8 cellular contexts compared by ENCODE assay signal in the genomic region with DNA sequence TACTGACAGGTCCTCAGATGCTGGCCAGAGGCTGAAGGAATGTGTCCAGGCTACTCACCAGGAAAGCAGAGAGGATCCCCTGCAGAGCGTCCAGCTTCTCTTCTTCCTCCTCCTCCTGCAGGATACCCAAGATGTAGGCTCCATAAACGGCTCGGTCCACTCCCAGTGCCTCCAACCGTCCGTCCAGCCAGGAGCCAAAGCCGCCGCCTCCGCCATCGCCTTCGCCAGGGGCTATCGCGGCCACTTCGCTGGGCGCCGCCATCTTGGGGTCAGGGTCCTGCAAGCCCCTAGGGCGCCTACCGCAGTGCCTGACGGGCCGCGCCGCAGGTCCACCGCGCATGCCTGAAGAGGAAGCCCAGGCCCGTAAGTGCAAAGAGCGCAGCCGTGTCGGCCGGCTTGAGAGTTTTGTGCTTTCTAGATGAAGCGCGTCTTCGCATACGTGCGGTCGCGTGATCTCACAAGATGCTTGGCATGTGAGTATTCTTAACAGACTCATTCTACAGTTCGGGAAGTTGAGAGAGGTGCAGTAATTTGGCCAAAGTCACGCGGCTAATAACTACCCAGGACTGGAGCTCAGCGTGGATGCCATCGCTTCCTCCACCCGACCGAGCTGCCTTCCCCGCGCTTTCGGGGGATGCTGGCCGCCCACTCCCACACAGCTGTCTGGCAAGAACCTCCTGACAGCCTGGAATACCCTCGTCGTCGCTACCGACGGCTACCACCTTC. TPM values are rescaled to one million over a fixed set of nuclear protein-coding genes. Genes with fewer than 3 reads are reported as not detected.
DNase-seq lines count a peak whose midpoint lies in the region; ATAC-seq and TF ChIP-seq lines count a peak whose summit lies in the region.

A gene with protein sequence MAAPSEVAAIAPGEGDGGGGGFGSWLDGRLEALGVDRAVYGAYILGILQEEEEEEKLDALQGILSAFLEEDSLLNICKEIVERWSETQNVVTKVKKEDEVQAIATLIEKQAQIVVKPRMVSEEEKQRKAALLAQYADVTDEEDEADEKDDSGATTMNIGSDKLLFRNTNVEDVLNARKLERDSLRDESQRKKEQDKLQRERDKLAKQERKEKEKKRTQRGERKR (minus strand): TSS at position 285 of the 726 bp plus-strand sequence. CDS start 23 bp downstream, at position 262.

- peak within 1 kb of the TSS; percentile 86 to 96 for H3K4me3 ChIP-seq in Panc1 (ENCODE audit: low read depth in 2 of 2, low read length in 2 of 2)
- H3K4me3 ChIP-seq in muscle layer of duodenum (ENCODE audit: low read depth in 1 of 2, low read length in 2 of 2) = peak within 1 kb of the TSS; percentile 88 to 97

- peaks cover 17% of the 10 kb centered on the region for H3K4me1 Mint-ChIP-seq in Calu3 (ENCODE audit: low read depth, unreplicated experiment)
- peaks cover 37% of the 10 kb centered on the region for H3K4me1 Mint-ChIP-seq in activated T-cell treated with anti-CD3 and anti-CD28 coated beads, Interleukin-2, amount 50 U/mL, for 24 hours (ENCODE audit: low read depth)

- intact Hi-C loops in Calu3 (cut with micrococcal nuclease; ENCODE audit: unreplicated experiment) (no loop called here), Panc1 (cut with micrococcal nuclease; ENCODE audit: unreplicated experiment) (no loop called here)

- H3K36me3 Mint-ChIP-seq in Calu3 (ENCODE audit: insufficient read depth, unreplicated experiment) = peaks cover 25% of the 10 kb centered on the region
- peaks cover 40% of the 10 kb centered on the region for H3K36me3 Mint-ChIP-seq in activated T-cell treated with anti-CD3 and anti-CD28 coated beads, Interleukin-2, amount 50 U/mL, for 24 hours (ENCODE audit: low read depth)

- H3K4me1 ChIP-seq in Panc1 (ENCODE audit: control insufficient read depth, insufficient read depth, low read length) = 0 out of 2 replicates have a peak, but pooled peaks cover 7% of the 10 kb centered on the region
- peaks cover 8 to 24% of the 10 kb centered on the region in 2 donors for H3K4me1 ChIP-seq in muscle layer of duodenum (ENCODE audit: control insufficient read depth in 1 of 2, insufficient read depth in 2 of 2, low read length in 2 of 2)

- no peaks in the 10 kb centered on the region for H3K27me3 ChIP-seq in Panc1 (ENCODE audit: control insufficient read depth, insufficient read depth, low read length)
- H3K27me3 ChIP-seq in muscle layer of duodenum (ENCODE audit: low read depth, low read length) = no peaks in the 10 kb centered on the region

- POLR2A ChIA-PET in Panc1 (lab: Charles Lee) = no interaction called here

- H3K36me3 ChIP-seq in Panc1 (ENCODE audit: control insufficient read depth, insufficient read depth, low read length) (no peaks in the 10 kb centered on the region; the same call in 1 of the 2 replicates), muscle layer of duodenum (ENCODE audit: control insufficient read depth in 1 of 2, insufficient read depth in 2 of 2, low read length in 2 of 2) (no peaks in the 10 kb centered on the region)

- H3K27me3 Mint-ChIP-seq in Calu3 (ENCODE audit: unreplicated experiment) = no peaks in the 10 kb centered on the region
- H3K27me3 Mint-ChIP-seq in activated T-cell treated with anti-CD3 and anti-CD28 coated beads, Interleukin-2, amount 50 U/mL, for 24 hours = no peaks in the 10 kb centered on the region

- no peaks in the 10 kb centered on the region for H3K9me3 ChIP-seq in Panc1 (ENCODE audit: control insufficient read depth, insufficient read depth, low read depth, low read length)
- no peaks in the 10 kb centered on the region for H3K9me3 ChIP-seq in muscle layer of duodenum (ENCODE audit: control insufficient read depth in 1 of 2, low read length in 2 of 2)

- peak within 1 kb of the TSS; percentile 97 for H3K27ac Mint-ChIP-seq in Calu3 (ENCODE audit: unreplicated experiment)
- peak within 1 kb of the TSS; percentile 97 for H3K27ac Mint-ChIP-seq in activated T-cell treated with anti-CD3 and anti-CD28 coated beads, Interleukin-2, amount 50 U/mL, for 24 hours

- in situ Hi-C loops in KBM-7 (cut with MboI; ENCODE audit: low pct_unique_long_range_greater_than_20kb, low sequenced_read_pairs) (no loop called here), Panc1 (cut with HindIII; ENCODE audit: low pct_unique_long_range_greater_than_20kb, low sequenced_read_pairs) (no loop called here)

- CTCF ChIA-PET in Calu3 (lab: Charles Lee) = interaction anchor here (0.6 to 1.1 kb wide), 3 partner anchors 156 to 470 kb away, joined by 3 read pairs; a partner anchor contains a TSS
- CTCF ChIA-PET in Panc1 (lab: Charles Lee) = interaction anchor here (0.7 kb wide), 1 partner anchor 156 kb away, joined by 3 read pairs; no protein-coding TSS in a partner anchor

- BruUV-seq in Calu3 (replicated peaks; lab: Mats Ljungman, UMichigan) = TSS peak; percentile 92
- BruUV-seq in Panc1 (replicated peaks; lab: Mats Ljungman, UMichigan) = no TSS peak

- H3K27ac ChIP-seq in Panc1 (ENCODE audit: low read length) (peak within 1 kb of the TSS; percentile 88), muscle layer of duodenum (ENCODE audit: low read length) (peak within 1 kb of the TSS; percentile 89)

- no peaks in the 10 kb centered on the region for H3K9me3 Mint-ChIP-seq in Calu3 (ENCODE audit: low read depth, unreplicated experiment)
- H3K9me3 Mint-ChIP-seq in activated T-cell treated with anti-CD3 and anti-CD28 coated beads, Interleukin-2, amount 50 U/mL, for 24 hours = no peaks in the 10 kb centered on the region

- H3K4me3 Mint-ChIP-seq in Calu3 (ENCODE audit: low read depth, unreplicated experiment) = peak within 1 kb of the TSS; percentile 100
- peak within 1 kb of the TSS; percentile 99 for H3K4me3 Mint-ChIP-seq in activated T-cell treated with anti-CD3 and anti-CD28 coated beads, Interleukin-2, amount 50 U/mL, for 24 hours

- ATAC-seq in GM21529 (IDR thresholded peaks at IDR 0.05; ENCODE audit: unreplicated experiment) (peak; percentile 80), Panc1 (peak; percentile 100), esophagus mucosa (peak; percentile 98)

- TF ChIP-seq CTCF in Calu3 (IDR thresholded peaks at IDR 0.05; ENCODE audit: unreplicated experiment) (no peak), Panc1 (IDR thresholded peaks at IDR 0.05) (no peak)

- peak; percentile 98 for DNase-seq in Calu3
- peak; percentile 94 for DNase-seq in KBM-7
- peak; percentile 43 for DNase-seq in Panc1 (ENCODE audit: low read depth, low spot score)
- peak; percentile 96 for DNase-seq in activated T-cell treated with anti-CD3 and anti-CD28 coated beads, Interleukin-2, amount 50 U/mL, for 24 hours
- DNase-seq in stimulated activated CD8-positive, alpha-beta memory T cell treated with anti-CD3 and anti-CD28 coated beads, Interleukin-7, amount 100 ng/mL, for 24 hours (ENCODE audit: low read depth) = peak; percentile 77

RNA-seq across cellular contexts. Expression of the gene that starts here (rescaled TPM):
- total RNA-seq in Calu3 (2022) (48.0 and 48.4 TPM in 2 replicates), Panc1 (2021; ENCODE audit: unreplicated experiment) (16.0 TPM), esophagus mucosa (19.0 TPM)
- 10.7 TPM for polyA plus RNA-seq in Panc1 (2012; ENCODE audit: insufficient read length)

Comparison
In these comparisons a context has a peak if more than half of its experiments do, and no peak if none do; other contexts are left out.
1. Peak in every context shown above with its lines: DNase-seq, ATAC-seq, H3K4me3 ChIP-seq and H3K27ac ChIP-seq.
2. DNase-seq: peak in every context shown above with its lines; median percentile 98 in Calu3; 96 in activated T-cell treated with anti-CD3 and anti-CD28 coated beads, Interleukin-2, amount 50 U/mL, for 24 hours; 94 in KBM-7; 77 in stimulated activated CD8-positive, alpha-beta memory T cell treated with anti-CD3 and anti-CD28 coated beads, Interleukin-7, amount 100 ng/mL, for 24 hours; 43 in Panc1.